1 cellular context compared by ENCODE assay signal in the genomic region with DNA sequence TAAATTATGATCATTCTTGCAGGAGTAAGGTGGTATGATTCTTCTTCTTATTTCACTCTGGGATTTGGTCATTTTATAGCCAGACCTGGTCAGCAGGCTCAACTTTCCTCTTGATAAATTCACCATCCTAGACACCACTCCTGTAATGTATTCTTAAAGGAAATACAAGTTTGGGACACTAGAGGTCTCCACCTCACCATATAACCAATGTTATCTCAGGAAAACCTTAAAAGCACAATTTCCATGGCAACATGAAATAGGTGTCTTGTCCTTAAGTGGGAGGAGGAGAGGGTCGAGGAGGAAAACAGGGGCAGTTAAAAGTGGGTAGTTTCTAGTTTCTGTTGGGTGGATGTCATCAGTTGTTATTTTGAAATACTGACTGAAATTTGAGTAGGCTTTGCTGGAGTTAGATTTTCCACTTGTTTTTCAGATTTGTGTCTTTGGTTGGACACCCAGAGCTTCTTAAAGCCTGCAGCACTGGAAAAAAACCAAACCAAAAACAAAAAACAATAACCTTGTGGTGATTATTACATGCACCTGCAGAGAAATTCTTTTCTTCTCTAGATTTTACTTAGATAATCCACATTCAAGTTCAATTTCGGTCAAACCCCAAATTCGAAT.
TF ChIP-seq lines count a peak whose summit lies in the region.

No MANE protein-coding gene starts in this region.

TF ChIP-seq in H1, 55 proteins besides CTCF, POLR2A, EP300 and RAD21:
- TF ChIP-seq SP1 (IDR thresholded peaks at IDR 0.05; ENCODE audit: low read depth, low read length) (no peak), SIX5 (IDR thresholded peaks at IDR 0.05; ENCODE audit: low read depth, low read length) (no peak), SRF (IDR thresholded peaks at IDR 0.05; ENCODE audit: low read depth, low read length) (no peak), CBX8 (IDR thresholded peaks at IDR 0.05; ENCODE audit: borderline replicate concordance, low read depth, low read length) (no peak)
- TF ChIP-seq, protein P1, sequence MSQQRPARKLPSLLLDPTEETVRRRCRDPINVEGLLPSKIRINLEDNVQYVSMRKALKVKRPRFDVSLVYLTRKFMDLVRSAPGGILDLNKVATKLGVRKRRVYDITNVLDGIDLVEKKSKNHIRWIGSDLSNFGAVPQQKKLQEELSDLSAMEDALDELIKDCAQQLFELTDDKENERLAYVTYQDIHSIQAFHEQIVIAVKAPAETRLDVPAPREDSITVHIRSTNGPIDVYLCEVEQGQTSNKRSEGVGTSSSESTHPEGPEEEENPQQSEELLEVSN (IDR thresholded peaks at IDR 0.05), result no peak
